Comparison of ENCODE assay signal across 32 cellular contexts in the genomic region with DNA sequence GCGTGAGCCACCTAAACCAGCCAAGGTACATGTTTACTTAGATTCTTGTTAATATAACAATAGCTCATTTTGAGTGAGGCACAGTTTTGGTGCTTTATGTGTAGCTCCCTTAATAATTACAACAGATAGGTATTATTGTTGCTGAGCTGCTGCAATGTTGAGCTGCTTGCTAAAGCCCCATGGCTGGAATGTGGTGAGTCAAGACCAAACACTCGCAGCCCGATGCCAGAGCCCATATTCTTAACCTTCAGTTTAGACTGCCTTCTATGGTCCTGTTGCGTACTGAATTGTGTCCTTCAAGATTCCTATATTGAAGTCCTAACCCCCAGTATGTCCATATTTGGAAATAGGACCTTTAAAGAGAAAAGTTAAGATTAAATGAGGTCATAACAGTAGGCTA.
"Had no signal": no experiment of that assay in that cellular context is flagged by ENCODE, and none has a peak within 500 bp of the region (broad histone marks: within the 10 kb centered on the region; RNA-seq: fewer than 3 reads in every experiment).

No MANE protein-coding gene starts in this region.

- H3K79me2 ChIP-seq: hepatocyte had no signal

- H2AFZ ChIP-seq: hepatocyte had no signal

- H3K9me3 ChIP-seq: colonic mucosa, prostate gland had no signal

- H3K4me3 Mint-ChIP-seq: dendritic cell treated with granulocyte-macrophage colony-stimulating factor and Interleukin-4, amounts not matched to agents 40 ng/mL and 50 ng/mL, for 4 days; endodermal cell; memory B cell; naive thymus-derived CD8-positive, alpha-beta T cell; nephron progenitor cell; stimulated activated naive CD8-positive, alpha-beta T cell treated with anti-CD3 and anti-CD28 coated beads, Interleukin-15, amount 100 ng/mL, for 72 hours had no signal

- H3K4me1 Mint-ChIP-seq: memory B cell; naive thymus-derived CD8-positive, alpha-beta T cell; nephron progenitor cell had no signal

- ATAC-seq: esophagus mucosa; foreskin keratinocyte; gastroesophageal sphincter; heart left ventricle; left ventricle myocardium superior; naive thymus-derived CD8-positive, alpha-beta T cell; right cardiac atrium; stimulated activated naive CD8-positive, alpha-beta T cell treated with anti-CD3 and anti-CD28 coated beads, Interleukin-15, amount 100 ng/mL, for 72 hours had no signal

- H3K27me3 ChIP-seq: colonic mucosa, foreskin keratinocyte, gastroesophageal sphincter, heart left ventricle, hepatocyte, sigmoid colon, suprapubic skin, transverse colon had no signal

- H3K4me2 ChIP-seq: hepatocyte had no signal

- H3K4me1 ChIP-seq: colonic mucosa, foreskin keratinocyte, gastroesophageal sphincter, heart left ventricle, prostate gland, sigmoid colon, transverse colon had no signal

- H3K36me3 Mint-ChIP-seq: memory B cell had no signal

- H3K27me3 Mint-ChIP-seq: dendritic cell treated with granulocyte-macrophage colony-stimulating factor and Interleukin-4, amounts not matched to agents 40 ng/mL and 50 ng/mL, for 4 days; memory B cell; naive thymus-derived CD8-positive, alpha-beta T cell; stimulated activated naive CD8-positive, alpha-beta T cell treated with anti-CD3 and anti-CD28 coated beads, Interleukin-15, amount 100 ng/mL, for 72 hours had no signal

- DNase-seq: central memory CD4-positive, alpha-beta T cell; colonic mucosa; effector CD8-positive, alpha-beta T cell; endodermal cell; foreskin keratinocyte; heart left ventricle; kidney glomerular epithelial cell; left ventricle myocardium superior; midbrain; naive thymus-derived CD8-positive, alpha-beta T cell; nephron progenitor cell; nucleus accumbens; right cardiac atrium; sigmoid colon; small intestine; stimulated activated CD4-positive, alpha-beta T cell treated with anti-CD3 and anti-CD28 coated beads, Interleukin-12 subunit alpha, Interleukin-12 subunit beta, amount 100 ng/mL, for 4 hours; stimulated activated CD4-positive, alpha-beta T cell treated with anti-CD3 and anti-CD28 coated beads, Interleukin-1b, Interleukin-23, amount 100 ng/mL, for 48 hours; stimulated activated CD4-positive, alpha-beta T cell treated with anti-CD3 and anti-CD28 coated beads, Interleukin-4, amount 100 ng/mL, for 1 hour; stimulated activated CD8-positive, alpha-beta memory T cell treated with anti-CD3 and anti-CD28 coated beads, Interleukin-4, amount 100 ng/mL, for 48 hours; stimulated activated naive CD4-positive, alpha-beta T cell; stimulated activated naive CD8-positive, alpha-beta T cell treated with anti-CD3 and anti-CD28 coated beads, Interleukin-15, amount 100 ng/mL, for 72 hours; transverse colon had no signal

- H3K4me3 ChIP-seq: colonic mucosa, gastroesophageal sphincter, heart left ventricle, hepatocyte, lung, prostate gland, sigmoid colon, suprapubic skin, transverse colon had no signal

- H3K36me3 ChIP-seq: colonic mucosa, gastroesophageal sphincter, heart left ventricle, prostate gland, sigmoid colon, suprapubic skin, transverse colon had no signal

- H3K27ac ChIP-seq: colonic mucosa, epithelial cell of prostate, foreskin keratinocyte, gastroesophageal sphincter, heart left ventricle, hepatocyte, prostate gland, sigmoid colon, suprapubic skin, transverse colon had no signal

- FAIRE-seq: islet of Langerhans, small intestine had no signal

- H3K27ac Mint-ChIP-seq: dendritic cell treated with granulocyte-macrophage colony-stimulating factor and Interleukin-4, amounts not matched to agents 40 ng/mL and 50 ng/mL, for 4 days; endodermal cell; memory B cell; naive thymus-derived CD8-positive, alpha-beta T cell; nephron progenitor cell; stimulated activated naive CD8-positive, alpha-beta T cell treated with anti-CD3 and anti-CD28 coated beads, Interleukin-15, amount 100 ng/mL, for 72 hours had no signal
